17 cellular contexts compared by ENCODE assay signal in the genomic region with DNA sequence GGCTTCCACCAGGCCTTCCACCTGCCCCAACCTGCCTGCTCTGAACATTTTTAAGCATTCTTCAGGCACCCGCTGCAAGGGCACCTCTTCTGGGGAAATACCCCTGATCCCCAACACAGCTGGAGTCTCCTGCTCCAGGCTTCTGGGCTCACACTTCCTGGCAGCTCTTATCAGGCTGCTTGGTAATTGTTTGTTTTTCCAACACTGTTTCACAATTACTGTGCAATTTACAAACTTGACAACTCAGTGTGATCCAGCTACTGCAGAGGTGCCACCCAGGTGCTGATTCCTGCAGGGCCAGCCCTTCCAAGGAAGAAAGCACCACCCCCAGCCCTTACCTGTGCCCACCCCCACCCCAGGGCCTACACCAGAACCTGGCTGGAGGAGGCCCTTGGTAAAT.
A peak's percentile ranks its signal among the peaks of the same experiment; 100 is the strongest.
DNase-seq lines count a peak whose midpoint lies in the region; ATAC-seq and TF ChIP-seq lines count a peak whose summit lies in the region.
"Had no signal": no experiment of that assay in that cellular context is flagged by ENCODE, and none has a peak within 500 bp of the region (broad histone marks: within the 10 kb centered on the region; RNA-seq: fewer than 3 reads in every experiment).

No MANE protein-coding gene starts in this region.

- H3K4me3 ChIP-seq in PC-9 (no peak overlapping the region), upper lobe of left lung (no peak overlapping the region)
- H3K4me3 ChIP-seq: esophagus squamous epithelium, ovary, SK-N-MC, tibial artery had no signal

- H3K27me3 ChIP-seq in PC-9 (ENCODE audit: insufficient read depth, low read depth) (no peaks in the 10 kb centered on the region), upper lobe of left lung (no peaks in the 10 kb centered on the region)
- H3K27me3 ChIP-seq: esophagus squamous epithelium, ovary had no signal

- CTCF ChIA-PET in PC-9 (lab: Charles Lee), result no interaction called here

- no peaks in the 10 kb centered on the region for H3K9me2 ChIP-seq in PC-9 (ENCODE audit: insufficient read depth)

- H3K27ac ChIP-seq in PC-9 (no peak overlapping the region), upper lobe of left lung (no peak overlapping the region)
- H3K27ac ChIP-seq: ovary, SK-N-MC, tibial artery had no signal

- H3K4me2 ChIP-seq in PC-9, result peak overlapping the region; percentile 46

- no peaks in the 10 kb centered on the region for H3K9me3 ChIP-seq in PC-9 (ENCODE audit: insufficient read depth, low read depth)
- H3K9me3 ChIP-seq in upper lobe of left lung, result no peaks in the 10 kb centered on the region
- H3K9me3 ChIP-seq: esophagus squamous epithelium, ovary, tibial artery had no signal

- intact Hi-C loops in PC-9 (cut with micrococcal nuclease; ENCODE audit: unreplicated experiment) (no loop called here), left colon (cut with DNase I, micrococcal nuclease) (no loop called here)

- H3F3A ChIP-seq in PC-9 (ENCODE audit: insufficient read depth, low read depth), result peaks cover 12% of the 10 kb centered on the region

- no TSS peak for BruUV-seq in PC-9 (replicated peaks; lab: Mats Ljungman, UMichigan)

- peak; percentile 14 for DNase-seq in NCI-H748 (lab: John Stamatoyannopoulos, UW; ENCODE audit: unreplicated experiment)
- DNase-seq in NCI-H748 treated with DMSO at 0.1 percent for 48 hours (lab: John Stamatoyannopoulos, UW), result no peak
- DNase-seq in PC-9, result peak; percentile 70 to 89
- DNase-seq in left colon, result peak; percentile 25 to 56
- peak in 1 of 2 donors; percentile 74 for DNase-seq in upper lobe of left lung
- no peak for DNase-seq in middle frontal gyrus (ENCODE audit: extremely low spot score, low spot score)
- DNase-seq: ACHN; activated B cell treated with CpG ODN at 0.5 μM for 24 hours; activated naive CD4-positive, alpha-beta T cell treated with anti-CD3 and anti-CD28 coated beads, Interleukin-2, amount 50 U/mL, for 16 hours; esophagus squamous epithelium; midbrain; NCI-H1048; ovary; tibial artery had no signal

- 46 to 82% methylated on average over 1 of the region's 1 CpG for WGBS in upper lobe of left lung, 2 donors

- H3K79me2 ChIP-seq in PC-9 (ENCODE audit: low read depth), result no peaks in the 10 kb centered on the region

- TF ChIP-seq EP300 in upper lobe of left lung (IDR thresholded peaks at IDR 0.05), result peak in 2 of 4 donors; percentile 32 to 58

- POLR2A ChIA-PET in PC-9 (lab: Charles Lee; ENCODE audit: unreplicated experiment), result interaction anchor here (0.5 to 0.7 kb wide), 4 partner anchors 9 to 59 kb away, joined by 3 to 5 read pairs (median 4); no protein-coding TSS in a partner anchor

- no peak for TF ChIP-seq CTCF in PC-9 (conservative IDR thresholded peaks at IDR 0.05)
- no peak for TF ChIP-seq CTCF in upper lobe of left lung (IDR thresholded peaks at IDR 0.05)

- no peak overlapping the region for H2AFZ ChIP-seq in PC-9

- H4K20me1 ChIP-seq in PC-9 (ENCODE audit: insufficient read depth), result no peaks in the 10 kb centered on the region

- ATAC-seq in left colon, result peak; percentile 94
- peak; percentile 57 to 78 for ATAC-seq in upper lobe of left lung (ENCODE audit: low FRiP score in 2 of 2)
- no peak for ATAC-seq in HG03571 (IDR thresholded peaks at IDR 0.05; ENCODE audit: unreplicated experiment)
- no peak for ATAC-seq in GM18511 (IDR thresholded peaks at IDR 0.05; ENCODE audit: unreplicated experiment)

- H3K36me3 ChIP-seq in PC-9 (ENCODE audit: low read depth), result no peaks in the 10 kb centered on the region
- H3K36me3 ChIP-seq in upper lobe of left lung, result no peaks in the 10 kb centered on the region
- H3K36me3 ChIP-seq: esophagus squamous epithelium, ovary, tibial artery had no signal

- H3K4me1 ChIP-seq in PC-9 (replicated peaks; ENCODE audit: insufficient read depth), result peaks cover 22% of the 10 kb centered on the region
- peaks cover 0 to 10% (median 3%) of the 10 kb centered on the region in 4 donors for H3K4me1 ChIP-seq in upper lobe of left lung
- H3K4me1 ChIP-seq: tibial artery had no signal

- no peak for TF ChIP-seq POLR2A in upper lobe of left lung (IDR thresholded peaks at IDR 0.05)

Comparison
In these comparisons a context has a peak if more than half of its experiments do, and no peak if none do; other contexts are left out.
1. DNase-seq: peak in NCI-H748 (single experiment), PC-9 (2 of 2) and left colon (2 of 2); none in NCI-H748 treated with DMSO at 0.1 percent for 48 hours (single experiment) and middle frontal gyrus (single experiment).
2. ATAC-seq: peak in left colon (single experiment) and upper lobe of left lung (2 of 2); none in HG03571 (single experiment) and GM18511 (single experiment).